ENCODE assay signal across 17 cellular contexts in genomic region chr20:14821251-14821650, GRCh38.
DNase-seq lines count a peak whose midpoint lies in the region; ATAC-seq and TF ChIP-seq lines count a peak whose summit lies in the region.
"Had no signal": no experiment of that assay in that cellular context is flagged by ENCODE, and none has a peak within 500 bp of the region (broad histone marks: within the 10 kb centered on the region; RNA-seq: fewer than 3 reads in every experiment).

No MANE protein-coding gene starts in this region.

- H3K9ac ChIP-seq in neural progenitor cell: no peak overlapping the region
- H3K9ac ChIP-seq: BLaER1 treated with 17β-estradiol and CSF1 and Interleukin-3, amounts not matched to agents 10 nM and 100 nM had no signal

- peak overlapping the region; percentile 7 for H3K4me2 ChIP-seq in neural progenitor cell
- H3K4me2 ChIP-seq: BLaER1 treated with 17β-estradiol and CSF1 and Interleukin-3, amounts not matched to agents 10 nM and 100 nM had no signal

- H3K4me1 ChIP-seq in RWPE2 (ENCODE audit: insufficient read depth, poor library complexity, severe bottlenecking) (peaks cover 9% of the 10 kb centered on the region), neural progenitor cell (peaks cover 42% of the 10 kb centered on the region)
- H3K4me1 ChIP-seq: BLaER1 treated with 17β-estradiol and CSF1 and Interleukin-3, amounts not matched to agents 10 nM and 100 nM had no signal

- H3F3A ChIP-seq in neural progenitor cell (ENCODE audit: low read depth): peaks cover 20% of the 10 kb centered on the region

- H3K4me3 Mint-ChIP-seq in neural progenitor cell: no peak overlapping the region
- no peak overlapping the region for H3K4me3 Mint-ChIP-seq in activated T-cell treated with anti-CD3 and anti-CD28 coated beads, Interleukin-2, amount 50 U/mL, for 24 hours
- H3K4me3 Mint-ChIP-seq: CD4-positive, CD25-positive, alpha-beta regulatory T cell; H9 had no signal

- TF ChIP-seq CTCF in RWPE2 (IDR thresholded peaks at IDR 0.05; ENCODE audit: poor library complexity, severe bottlenecking) (no peak), neural progenitor cell (IDR thresholded peaks at IDR 0.05) (no peak)

- H3K4me1 Mint-ChIP-seq in neural progenitor cell: peaks cover 38% of the 10 kb centered on the region
- no peaks in the 10 kb centered on the region for H3K4me1 Mint-ChIP-seq in activated T-cell treated with anti-CD3 and anti-CD28 coated beads, Interleukin-2, amount 50 U/mL, for 24 hours (ENCODE audit: low read depth)
- H3K4me1 Mint-ChIP-seq: CD4-positive, CD25-positive, alpha-beta regulatory T cell had no signal

- H3K36me3 Mint-ChIP-seq in neural progenitor cell: peaks cover 7% of the 10 kb centered on the region
- no peaks in the 10 kb centered on the region for H3K36me3 Mint-ChIP-seq in activated T-cell treated with anti-CD3 and anti-CD28 coated beads, Interleukin-2, amount 50 U/mL, for 24 hours (ENCODE audit: low read depth)
- H3K36me3 Mint-ChIP-seq: CD4-positive, CD25-positive, alpha-beta regulatory T cell had no signal

- no peak overlapping the region for H3K4me3 ChIP-seq in RWPE2 (ENCODE audit: severe bottlenecking)
- no peak overlapping the region for H3K4me3 ChIP-seq in neural progenitor cell
- H3K4me3 ChIP-seq: BLaER1 treated with 17β-estradiol and CSF1 and Interleukin-3, amounts not matched to agents 10 nM and 100 nM had no signal

- H2AFZ ChIP-seq in neural progenitor cell (replicated peaks): no peak overlapping the region

- H3K27ac Mint-ChIP-seq in neural progenitor cell: peak overlapping the region; percentile 7
- H3K27ac Mint-ChIP-seq in activated T-cell treated with anti-CD3 and anti-CD28 coated beads, Interleukin-2, amount 50 U/mL, for 24 hours: no peak overlapping the region
- H3K27ac Mint-ChIP-seq: CD4-positive, CD25-positive, alpha-beta regulatory T cell; H9 had no signal

- peak overlapping the region; percentile 19 for H3K27ac ChIP-seq in RWPE2 (ENCODE audit: poor library complexity, severe bottlenecking)
- no peak overlapping the region for H3K27ac ChIP-seq in neural progenitor cell
- H3K27ac ChIP-seq: BLaER1 treated with 17β-estradiol and CSF1 and Interleukin-3, amounts not matched to agents 10 nM and 100 nM had no signal

- no peaks in the 10 kb centered on the region for H4K20me1 ChIP-seq in neural progenitor cell (ENCODE audit: low read depth)
- H4K20me1 ChIP-seq: BLaER1 treated with 17β-estradiol and CSF1 and Interleukin-3, amounts not matched to agents 10 nM and 100 nM had no signal

- H3K36me3 ChIP-seq in RWPE2 (ENCODE audit: low read depth) (no peaks in the 10 kb centered on the region), neural progenitor cell (no peaks in the 10 kb centered on the region)
- H3K36me3 ChIP-seq: BLaER1 treated with 17β-estradiol and CSF1 and Interleukin-3, amounts not matched to agents 10 nM and 100 nM had no signal

- H3K27me3 Mint-ChIP-seq in neural progenitor cell (ENCODE audit: insufficient read depth, low read depth): peaks cover 2% of the 10 kb centered on the region
- no peaks in the 10 kb centered on the region for H3K27me3 Mint-ChIP-seq in activated T-cell treated with anti-CD3 and anti-CD28 coated beads, Interleukin-2, amount 50 U/mL, for 24 hours
- H3K27me3 Mint-ChIP-seq: CD4-positive, CD25-positive, alpha-beta regulatory T cell had no signal

- peaks cover 3% of the 10 kb centered on the region for H3K9me3 Mint-ChIP-seq in neural progenitor cell
- H3K9me3 Mint-ChIP-seq in activated T-cell treated with anti-CD3 and anti-CD28 coated beads, Interleukin-2, amount 50 U/mL, for 24 hours: peaks cover 18% of the 10 kb centered on the region

- peak; percentile 22 for DNase-seq in DMS153 (lab: John Stamatoyannopoulos, UW)
- no peak for DNase-seq in DMS153 treated with DMSO at 0.1 percent for 48 hours (lab: John Stamatoyannopoulos, UW; ENCODE audit: unreplicated experiment)
- DNase-seq in NCI-H1105 (lab: John Stamatoyannopoulos, UW): peak; percentile 42
- no peak for DNase-seq in RWPE2 (ENCODE audit: low spot score)
- no peak for DNase-seq in neural progenitor cell (ENCODE audit: low spot score)
- no peak for DNase-seq in HuH-7 (ENCODE audit: low spot score)
- no peak for DNase-seq in activated T-cell treated with anti-CD3 and anti-CD28 coated beads, Interleukin-2, amount 50 U/mL, for 24 hours
- no peak for DNase-seq in stimulated activated CD4-positive, alpha-beta T cell treated with anti-CD3 and anti-CD28 coated beads, Interleukin-4, amount 100 ng/mL, for 1 hour
- DNase-seq: 8988T; ACHN; CD4-positive, CD25-positive, alpha-beta regulatory T cell; DMS 273 treated with DMSO at 0.1 percent for 48 hours; DMS79 treated with DMSO at 0.1 percent for 48 hours; EL; GOT3; H9 had no signal

- H3K9me3 ChIP-seq in RWPE2 (ENCODE audit: severe bottlenecking): no peaks in the 10 kb centered on the region
- no peaks in the 10 kb centered on the region for H3K9me3 ChIP-seq in neural progenitor cell (ENCODE audit: low read depth)
- H3K9me3 ChIP-seq: BLaER1 treated with 17β-estradiol and CSF1 and Interleukin-3, amounts not matched to agents 10 nM and 100 nM had no signal

- H3K27me3 ChIP-seq in RWPE2 (ENCODE audit: insufficient read depth, poor library complexity, severe bottlenecking): no peaks in the 10 kb centered on the region
- no peaks in the 10 kb centered on the region for H3K27me3 ChIP-seq in neural progenitor cell
- H3K27me3 ChIP-seq: BLaER1 treated with 17β-estradiol and CSF1 and Interleukin-3, amounts not matched to agents 10 nM and 100 nM had no signal

- no peaks in the 10 kb centered on the region for H3K79me2 ChIP-seq in neural progenitor cell (ENCODE audit: low read depth)

- peak; percentile 38 for ATAC-seq in RWPE2 (ENCODE audit: low read depth)

Comparison
In these comparisons a context has a peak if more than half of its experiments do, and no peak if none do; other contexts are left out.
1. DNase-seq: peak in DMS153 (single experiment) and NCI-H1105 (single experiment); none in DMS153 treated with DMSO at 0.1 percent for 48 hours (single experiment), RWPE2 (single experiment), neural progenitor cell (single experiment), HuH-7 (single experiment), activated T-cell treated with anti-CD3 and anti-CD28 coated beads, Interleukin-2, amount 50 U/mL, for 24 hours (single experiment) and stimulated activated CD4-positive, alpha-beta T cell treated with anti-CD3 and anti-CD28 coated beads, Interleukin-4, amount 100 ng/mL, for 1 hour (single experiment).